ENCODE assay signal across 18 cellular contexts in genomic region chr1:63984891-63985290, GRCh38.
"Had no signal": no experiment of that assay in that cellular context is flagged by ENCODE, and none has a peak within 500 bp of the region (broad histone marks: within the 10 kb centered on the region; RNA-seq: fewer than 3 reads in every experiment).

No MANE protein-coding gene starts in this region.

- H3K27ac ChIP-seq: gastroesophageal sphincter, heart right ventricle, left ventricle myocardium inferior, ovary, tibial nerve, vagina had no signal

- H3K4me1 Mint-ChIP-seq: activated CD4-positive, alpha-beta T cell treated with anti-CD3 and anti-CD28 coated beads for 36 hours; activated naive CD4-positive, alpha-beta T cell treated with anti-CD3 and anti-CD28 coated beads, Interleukin-2, amount 10 ng/mL, durations not matched to agents 7 days and 5 days; memory B cell; neural crest cell; stimulated activated memory B cell treated with anti-CD40 and anti-IgM and Interleukin-4, amounts not matched to agents 10 μg/mL and 1 μg/mL and 100 μg/mL, for 72 hours; T-helper 17 cell had no signal

- H3K9me3 ChIP-seq: body of pancreas, gastroesophageal sphincter, heart right ventricle, left ventricle myocardium inferior, ovary, tibial nerve, vagina had no signal

- H3K27ac Mint-ChIP-seq: activated CD4-positive, alpha-beta memory T cell treated with anti-CD3 and anti-CD28 coated beads for 36 hours; activated CD4-positive, alpha-beta T cell treated with anti-CD3 and anti-CD28 coated beads for 36 hours; activated naive CD4-positive, alpha-beta T cell treated with anti-CD3 and anti-CD28 coated beads, Interleukin-2, amount 10 ng/mL, durations not matched to agents 7 days and 5 days; activated T-cell treated with anti-CD3 and anti-CD28 coated beads, Interleukin-2, amount 50 U/mL, for 24 hours; memory B cell; stimulated activated memory B cell treated with anti-CD40 and anti-IgM and Interleukin-4, amounts not matched to agents 10 μg/mL and 1 μg/mL and 100 μg/mL, for 72 hours; T-helper 17 cell had no signal

- H3K27me3 Mint-ChIP-seq: activated CD4-positive, alpha-beta T cell treated with anti-CD3 and anti-CD28 coated beads for 36 hours; memory B cell; stimulated activated memory B cell treated with anti-CD40 and anti-IgM and Interleukin-4, amounts not matched to agents 10 μg/mL and 1 μg/mL and 100 μg/mL, for 72 hours had no signal

- H3K4me3 Mint-ChIP-seq: activated CD4-positive, alpha-beta memory T cell treated with anti-CD3 and anti-CD28 coated beads for 36 hours; activated CD4-positive, alpha-beta T cell treated with anti-CD3 and anti-CD28 coated beads for 36 hours; activated naive CD4-positive, alpha-beta T cell treated with anti-CD3 and anti-CD28 coated beads, Interleukin-2, amount 10 ng/mL, durations not matched to agents 7 days and 5 days; activated T-cell treated with anti-CD3 and anti-CD28 coated beads, Interleukin-2, amount 50 U/mL, for 24 hours; memory B cell; neural crest cell; stimulated activated memory B cell treated with anti-CD40 and anti-IgM and Interleukin-4, amounts not matched to agents 10 μg/mL and 1 μg/mL and 100 μg/mL, for 72 hours; T-helper 17 cell had no signal

- H3K36me3 ChIP-seq: gastroesophageal sphincter, heart right ventricle, left ventricle myocardium inferior, ovary, tibial nerve, vagina had no signal

- ATAC-seq: activated CD4-positive, alpha-beta T cell treated with anti-CD3 and anti-CD28 coated beads for 36 hours; body of pancreas; gastroesophageal sphincter; stimulated activated memory B cell treated with anti-CD40 and anti-IgM and Interleukin-4, amounts not matched to agents 10 μg/mL and 1 μg/mL and 100 μg/mL, for 72 hours; T-helper 17 cell had no signal

- H3K27me3 ChIP-seq: body of pancreas, gastroesophageal sphincter, heart right ventricle, ovary, tibial nerve, vagina had no signal

- H3K36me3 Mint-ChIP-seq: activated CD4-positive, alpha-beta memory T cell treated with anti-CD3 and anti-CD28 coated beads for 36 hours; activated naive CD4-positive, alpha-beta T cell treated with anti-CD3 and anti-CD28 coated beads, Interleukin-2, amount 10 ng/mL, durations not matched to agents 7 days and 5 days; memory B cell; stimulated activated memory B cell treated with anti-CD40 and anti-IgM and Interleukin-4, amounts not matched to agents 10 μg/mL and 1 μg/mL and 100 μg/mL, for 72 hours had no signal

- DNase-seq: activated CD4-positive, alpha-beta memory T cell treated with anti-CD3 and anti-CD28 coated beads for 36 hours; activated CD4-positive, alpha-beta T cell treated with anti-CD3 and anti-CD28 coated beads for 36 hours; activated naive CD4-positive, alpha-beta T cell treated with anti-CD3 and anti-CD28 coated beads, Interleukin-2, amount 10 ng/mL, durations not matched to agents 7 days and 5 days; activated T-cell treated with anti-CD3 and anti-CD28 coated beads, Interleukin-2, amount 50 U/mL, for 24 hours; body of pancreas; central memory CD4-positive, alpha-beta T cell; heart right ventricle; left ventricle myocardium inferior; ovary; stimulated activated CD4-positive, alpha-beta T cell treated with anti-CD3 and anti-CD28 coated beads, Interleukin-2, amount 100 ng/mL, for 48 hours; T-helper 17 cell had no signal

- H3K4me3 ChIP-seq: body of pancreas, coronary artery, gastroesophageal sphincter, heart right ventricle, left ventricle myocardium inferior, ovary, tibial nerve, vagina had no signal

- H3K9me3 Mint-ChIP-seq: activated CD4-positive, alpha-beta memory T cell treated with anti-CD3 and anti-CD28 coated beads for 36 hours; activated naive CD4-positive, alpha-beta T cell treated with anti-CD3 and anti-CD28 coated beads, Interleukin-2, amount 10 ng/mL, durations not matched to agents 7 days and 5 days; activated T-cell treated with anti-CD3 and anti-CD28 coated beads, Interleukin-2, amount 50 U/mL, for 24 hours; memory B cell had no signal
